In genomic region chr17:79541038-79541437, GRCh38 we compare ENCODE assay signal across 9 cellular contexts.
"Had no signal": no experiment of that assay in that cellular context is flagged by ENCODE, and none has a peak within 500 bp of the region (broad histone marks: within the 10 kb centered on the region; RNA-seq: fewer than 3 reads in every experiment).

No MANE protein-coding gene starts in this region.

- DNase-seq: GM23248, GOT3, H7, HFFc6, IMR-90 had no signal

- H3K9ac ChIP-seq: GM23248 had no signal

- H2AFZ ChIP-seq: GM23248 had no signal

- H3K27ac Mint-ChIP-seq: HFFc6 had no signal

- H3K4me3 Mint-ChIP-seq: HFFc6 had no signal

- H3K9me3 ChIP-seq: HAP-1 had no signal

- H3K4me1 ChIP-seq: HAP-1 had no signal

- ATAC-seq: HCT116, K562 had no signal

- H3K27ac ChIP-seq: GM23248 had no signal

- H3K4me3 ChIP-seq: GM23248, HAP-1, K562 had no signal

- H3K36me3 ChIP-seq: HAP-1 had no signal

- FAIRE-seq: HTR-8/SVneo, K562 had no signal
